Comparison of ENCODE assay signal across 8 cellular contexts in the genomic region with DNA sequence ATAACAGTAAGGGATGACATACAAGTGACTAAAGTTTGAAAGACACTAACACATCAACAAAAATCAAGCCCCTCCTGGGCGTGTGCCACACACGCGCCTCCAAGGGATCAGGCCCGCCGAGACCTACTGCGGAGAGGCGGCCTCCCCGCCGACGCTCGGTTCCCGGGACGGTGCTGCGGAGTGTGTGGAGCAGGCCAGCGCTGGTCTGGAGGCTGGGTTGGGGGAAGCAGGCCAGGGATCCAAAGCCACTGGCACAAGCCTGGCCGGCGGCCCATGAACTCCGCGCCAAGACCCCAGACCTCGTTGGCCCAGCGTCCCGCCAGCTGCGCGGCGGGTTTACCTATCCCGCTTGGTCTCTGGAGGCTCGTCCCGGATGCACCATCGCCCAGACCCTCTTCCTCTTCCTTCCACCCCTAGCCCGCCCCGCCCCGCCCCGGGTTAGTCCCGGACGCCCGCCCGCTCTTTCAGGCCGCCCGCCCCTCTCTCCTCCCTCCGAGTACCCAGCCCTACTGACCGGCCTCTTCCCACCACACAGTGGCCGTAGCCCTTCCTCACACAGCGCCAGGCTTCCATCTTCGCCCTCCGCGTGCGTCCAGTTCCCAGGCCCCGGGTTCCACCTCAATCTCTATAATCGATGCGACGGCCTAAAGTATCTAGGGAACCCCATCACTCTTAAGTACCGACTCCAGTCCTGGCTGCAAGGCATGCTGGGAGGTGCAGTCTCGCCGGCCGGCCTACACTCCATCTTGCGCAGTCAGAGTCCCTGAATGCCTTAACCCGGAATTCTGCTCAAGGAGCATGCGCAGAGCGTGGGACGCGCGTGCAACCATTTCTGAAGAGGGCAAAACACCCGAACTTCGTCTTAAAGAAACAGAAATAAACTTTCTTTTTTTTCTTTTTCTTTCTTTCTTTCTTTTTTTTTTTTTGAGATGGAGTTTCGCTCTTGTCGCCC. TPM values are rescaled to one million over a fixed set of nuclear protein-coding genes. Genes with fewer than 3 reads are reported as not detected.
DNase-seq lines count a peak whose midpoint lies in the region; ATAC-seq and TF ChIP-seq lines count a peak whose summit lies in the region.

A gene with protein sequence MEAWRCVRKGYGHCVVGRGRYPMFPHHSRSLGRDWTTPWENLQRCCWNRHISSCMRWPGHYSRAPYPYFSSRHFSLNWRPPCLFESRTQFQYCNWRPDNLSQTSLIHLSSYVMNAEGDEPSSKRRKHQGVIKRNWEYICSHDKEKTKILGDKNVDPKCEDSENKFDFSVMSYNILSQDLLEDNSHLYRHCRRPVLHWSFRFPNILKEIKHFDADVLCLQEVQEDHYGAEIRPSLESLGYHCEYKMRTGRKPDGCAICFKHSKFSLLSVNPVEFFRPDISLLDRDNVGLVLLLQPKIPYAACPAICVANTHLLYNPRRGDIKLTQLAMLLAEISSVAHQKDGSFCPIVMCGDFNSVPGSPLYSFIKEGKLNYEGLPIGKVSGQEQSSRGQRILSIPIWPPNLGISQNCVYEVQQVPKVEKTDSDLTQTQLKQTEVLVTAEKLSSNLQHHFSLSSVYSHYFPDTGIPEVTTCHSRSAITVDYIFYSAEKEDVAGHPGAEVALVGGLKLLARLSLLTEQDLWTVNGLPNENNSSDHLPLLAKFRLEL (minus strand): TSS at position 769 of the 952 bp plus-strand sequence. CDS start 196 bp downstream, at position 573.

- H3K9me3 Mint-ChIP-seq in activated naive CD8-positive, alpha-beta T cell (ENCODE audit: low read depth): no peaks in the 10 kb centered on the region

- H3K36me3 ChIP-seq in testis (ENCODE audit: low read depth, missing control alignments): no peaks in the 10 kb centered on the region

- CTCF ChIA-PET in GM10248 (lab: Yijun Ruan, JAX): interaction anchor here (0.7 to 1.3 kb wide), 2 partner anchors 20 to 39 kb away, joined by 3 read pairs; no protein-coding TSS in a partner anchor

- H3K4me1 ChIP-seq in testis: peaks cover 13% of the 10 kb centered on the region

- ATAC-seq in HG02623 (IDR thresholded peaks at IDR 0.05; ENCODE audit: unreplicated experiment) (peak; percentile 92), omental fat pad (ENCODE audit: low FRiP score) (peak; percentile 97)

- H3K27ac ChIP-seq in testis: peak within 1 kb of the TSS; percentile 89 to 91

- peak; percentile 94 for DNase-seq in GM10248 (ENCODE audit: extremely low spot score)
- DNase-seq in NCI-H1105 (lab: John Stamatoyannopoulos, UW): peak; percentile 96
- DNase-seq in SKM-1 treated with dmso at 0.1 percent for 144 hours (lab: John Stamatoyannopoulos, UW; ENCODE audit: unreplicated experiment): peak; percentile 99
- DNase-seq in glomerular visceral epithelial cell (ENCODE audit: extremely low spot score): peak; percentile 98
- DNase-seq in omental fat pad (ENCODE audit: low spot score): peak; percentile 79
- DNase-seq in testis: peak; percentile 98

- peak within 1 kb of the TSS; percentile 82 to 98 for H3K4me3 ChIP-seq in testis

- TF ChIP-seq CTCF in GM10248 (IDR thresholded peaks at IDR 0.05; ENCODE audit: control extremely low read depth, extremely low read depth, low read depth, missing control alignments) (no peak), omental fat pad (IDR thresholded peaks at IDR 0.05) (no peak), testis (IDR thresholded peaks at IDR 0.05) (no peak)

- H3K27me3 ChIP-seq in testis: no peaks in the 10 kb centered on the region

- WGBS in testis, 2 donors: 0% methylated on average over 41 to 58 of the region's 66 CpGs

- peaks cover 6% of the 10 kb centered on the region for H3K36me3 Mint-ChIP-seq in activated naive CD8-positive, alpha-beta T cell

- H3K9me3 ChIP-seq in testis: no peaks in the 10 kb centered on the region

- H3K27me3 Mint-ChIP-seq in activated naive CD8-positive, alpha-beta T cell: no peaks in the 10 kb centered on the region

- no peak for TF ChIP-seq POLR2A in testis (IDR thresholded peaks at IDR 0.05)

- intact Hi-C loops in testis (cut with DNase I; ENCODE audit: low total_unique reads): no loop called here

- H3K4me1 Mint-ChIP-seq in activated naive CD8-positive, alpha-beta T cell (ENCODE audit: low read depth): peaks cover 36% of the 10 kb centered on the region

- POLR2A ChIA-PET in GM10248 (lab: Yijun Ruan, JAX): no interaction called here

- peak within 1 kb of the TSS; percentile 99 for H3K27ac Mint-ChIP-seq in activated naive CD8-positive, alpha-beta T cell

- peak within 1 kb of the TSS; percentile 99 for H3K4me3 Mint-ChIP-seq in activated naive CD8-positive, alpha-beta T cell

RNA-seq across cellular contexts. Expression of the gene that starts here (rescaled TPM):
- total RNA-seq in omental fat pad (10 to 100 TPM; 28.7 to 63.4 (median 41.1) TPM), testis (10 to 100 TPM; 49.1 to 63.1 TPM)
- polyA plus RNA-seq in testis (ENCODE audit: insufficient read depth, low read depth, low replicate concordance): 20.3 TPM

Comparison
In these comparisons a context has a peak if more than half of its experiments do, and no peak if none do; other contexts are left out.
1. Peak in every context shown above with its lines: DNase-seq, ATAC-seq, H3K4me3 ChIP-seq and H3K27ac ChIP-seq.